In the genomic region with DNA sequence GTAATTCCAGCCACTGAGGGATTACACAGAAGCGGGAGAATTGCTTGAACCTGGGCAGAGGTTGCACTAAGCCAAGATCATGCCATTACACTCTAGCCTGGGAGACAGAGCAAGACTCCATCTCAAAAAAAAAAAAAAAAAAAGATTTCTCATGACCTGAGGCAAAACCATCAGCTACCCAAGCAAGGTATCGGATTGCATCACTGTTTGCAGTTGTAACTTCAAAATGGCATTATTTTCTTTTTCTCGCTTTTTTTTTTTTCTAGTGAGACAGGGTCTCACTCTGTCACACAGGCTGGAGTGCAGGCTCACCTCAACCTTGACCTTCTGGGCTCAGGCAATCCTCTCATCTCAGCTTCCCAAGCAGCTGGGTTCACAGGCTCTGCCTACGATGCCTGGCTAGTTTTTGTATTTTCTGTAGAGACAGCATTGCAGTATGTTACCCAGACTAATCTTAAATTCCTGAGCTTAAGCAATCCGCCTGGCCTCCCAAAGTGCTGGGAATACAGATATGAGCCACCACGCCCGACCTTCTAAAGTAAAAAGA, we compare ENCODE assay signal across 1 cellular context.
TF ChIP-seq lines count a peak whose summit lies in the region.

No MANE protein-coding gene starts in this region.

TF ChIP-seq in HepG2, 621 proteins besides CTCF, POLR2A, EP300 and RAD21 (continued from another document):
- TF ChIP-seq, protein P1, sequence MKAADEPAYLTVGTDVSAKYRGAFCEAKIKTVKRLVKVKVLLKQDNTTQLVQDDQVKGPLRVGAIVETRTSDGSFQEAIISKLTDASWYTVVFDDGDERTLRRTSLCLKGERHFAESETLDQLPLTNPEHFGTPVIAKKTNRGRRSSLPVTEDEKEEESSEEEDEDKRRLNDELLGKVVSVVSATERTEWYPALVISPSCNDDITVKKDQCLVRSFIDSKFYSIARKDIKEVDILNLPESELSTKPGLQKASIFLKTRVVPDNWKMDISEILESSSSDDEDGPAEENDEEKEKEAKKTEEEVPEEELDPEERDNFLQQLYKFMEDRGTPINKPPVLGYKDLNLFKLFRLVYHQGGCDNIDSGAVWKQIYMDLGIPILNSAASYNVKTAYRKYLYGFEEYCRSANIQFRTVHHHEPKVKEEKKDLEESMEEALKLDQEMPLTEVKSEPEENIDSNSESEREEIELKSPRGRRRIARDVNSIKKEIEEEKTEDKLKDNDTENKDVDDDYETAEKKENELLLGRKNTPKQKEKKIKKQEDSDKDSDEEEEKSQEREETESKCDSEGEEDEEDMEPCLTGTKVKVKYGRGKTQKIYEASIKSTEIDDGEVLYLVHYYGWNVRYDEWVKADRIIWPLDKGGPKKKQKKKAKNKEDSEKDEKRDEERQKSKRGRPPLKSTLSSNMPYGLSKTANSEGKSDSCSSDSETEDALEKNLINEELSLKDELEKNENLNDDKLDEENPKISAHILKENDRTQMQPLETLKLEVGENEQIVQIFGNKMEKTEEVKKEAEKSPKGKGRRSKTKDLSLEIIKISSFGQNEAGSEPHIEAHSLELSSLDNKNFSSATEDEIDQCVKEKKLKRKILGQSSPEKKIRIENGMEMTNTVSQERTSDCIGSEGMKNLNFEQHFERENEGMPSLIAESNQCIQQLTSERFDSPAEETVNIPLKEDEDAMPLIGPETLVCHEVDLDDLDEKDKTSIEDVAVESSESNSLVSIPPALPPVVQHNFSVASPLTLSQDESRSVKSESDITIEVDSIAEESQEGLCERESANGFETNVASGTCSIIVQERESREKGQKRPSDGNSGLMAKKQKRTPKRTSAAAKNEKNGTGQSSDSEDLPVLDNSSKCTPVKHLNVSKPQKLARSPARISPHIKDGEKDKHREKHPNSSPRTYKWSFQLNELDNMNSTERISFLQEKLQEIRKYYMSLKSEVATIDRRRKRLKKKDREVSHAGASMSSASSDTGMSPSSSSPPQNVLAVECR (CRISPR knock-in tag; IDR thresholded peaks at IDR 0.05; ENCODE audit: borderline replicate concordance) = no peak
- TF ChIP-seq, protein P2, sequence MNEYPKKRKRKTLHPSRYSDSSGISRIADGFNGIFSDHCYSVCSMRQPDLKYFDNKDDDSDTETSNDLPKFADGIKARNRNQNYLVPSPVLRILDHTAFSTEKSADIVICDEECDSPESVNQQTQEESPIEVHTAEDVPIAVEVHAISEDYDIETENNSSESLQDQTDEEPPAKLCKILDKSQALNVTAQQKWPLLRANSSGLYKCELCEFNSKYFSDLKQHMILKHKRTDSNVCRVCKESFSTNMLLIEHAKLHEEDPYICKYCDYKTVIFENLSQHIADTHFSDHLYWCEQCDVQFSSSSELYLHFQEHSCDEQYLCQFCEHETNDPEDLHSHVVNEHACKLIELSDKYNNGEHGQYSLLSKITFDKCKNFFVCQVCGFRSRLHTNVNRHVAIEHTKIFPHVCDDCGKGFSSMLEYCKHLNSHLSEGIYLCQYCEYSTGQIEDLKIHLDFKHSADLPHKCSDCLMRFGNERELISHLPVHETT (CRISPR knock-in tag; conservative IDR thresholded peaks at IDR 0.05) = no peak
- 0 out of 2 replicates have a peak, but pooled peaks have one; percentile 19 for TF ChIP-seq GATAD2A (CRISPR knock-in tag; IDR thresholded peaks at IDR 0.05)
